In the genomic region with DNA sequence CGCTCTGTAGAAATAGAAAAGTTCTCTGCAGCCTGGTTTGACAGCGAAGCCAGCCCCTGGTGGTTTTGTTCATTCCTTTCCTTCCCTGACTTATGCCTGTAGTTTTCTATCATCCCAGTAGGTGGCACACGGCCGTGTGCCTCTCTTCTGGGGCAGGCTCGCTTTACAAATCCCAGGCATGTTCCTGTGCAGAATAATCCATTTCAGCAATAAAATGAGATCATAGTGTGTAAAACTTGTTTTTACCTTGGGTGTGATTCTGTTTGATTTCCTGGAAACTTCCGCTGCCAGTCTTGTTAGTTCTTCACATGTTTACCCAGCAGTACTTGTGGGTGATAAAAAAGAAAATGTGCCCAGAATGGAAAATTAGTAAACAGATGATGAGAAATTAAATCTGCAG, we compare ENCODE assay signal across 8 cellular contexts. TPM values are rescaled to one million over a fixed set of nuclear protein-coding genes. Genes with fewer than 3 reads are reported as not detected.
DNase-seq lines count a peak whose midpoint lies in the region; ATAC-seq and TF ChIP-seq lines count a peak whose summit lies in the region.

No MANE protein-coding gene starts in this region.

- POLR2A ChIA-PET in WTC11 (lab: Charles Lee) = no interaction called here

- TF ChIP-seq CTCF in WTC11 (IDR thresholded peaks at IDR 0.05) (peak; percentile 66), nephron progenitor cell (IDR thresholded peaks at IDR 0.05) (peak; percentile 81)

- CTCF ChIA-PET in WTC11 (lab: Charles Lee) = interaction anchor here (0.6 to 1.9 kb wide), 2 partner anchors 13 to 233 kb away, joined by 3 to 7 read pairs; no protein-coding TSS in a partner anchor

- peaks cover 61% of the 10 kb centered on the region for H3K27me3 Mint-ChIP-seq in WTC11 (ENCODE audit: low read depth)
- peaks cover 75% of the 10 kb centered on the region for H3K27me3 Mint-ChIP-seq in nephron progenitor cell (ENCODE audit: low read depth, poor library complexity)

- ATAC-seq in HG02642 (IDR thresholded peaks at IDR 0.05; ENCODE audit: poor library complexity, unreplicated experiment) = peak; percentile 74
- peak; percentile 41 for ATAC-seq in WTC11

- H3K4me3 Mint-ChIP-seq in WTC11 (no peak overlapping the region), nephron progenitor cell (no peak overlapping the region)

- H3K36me3 Mint-ChIP-seq in WTC11 (no peaks in the 10 kb centered on the region), nephron progenitor cell (ENCODE audit: low read depth) (no peaks in the 10 kb centered on the region)

- DNase-seq in SKM-1 treated with dmso at 0.1 percent for 144 hours (lab: John Stamatoyannopoulos, UW; ENCODE audit: unreplicated experiment) = peak; percentile 29
- no peak for DNase-seq in SKM-1 (lab: John Stamatoyannopoulos, UW; ENCODE audit: unreplicated experiment)
- DNase-seq in NCI-H2196 (lab: John Stamatoyannopoulos, UW; ENCODE audit: unreplicated experiment) = peak; percentile 60
- peak; percentile 45 for DNase-seq in WTC11 (ENCODE audit: low spot score)
- DNase-seq in fibroblast of gingiva (ENCODE audit: low read depth) = peak; percentile 60
- DNase-seq in nephron progenitor cell = peak; percentile 57
- DNase-seq in ureter (ENCODE audit: low spot score) = no peak

- H3K4me1 Mint-ChIP-seq in WTC11 = peaks cover 21% of the 10 kb centered on the region
- peaks cover 10% of the 10 kb centered on the region for H3K4me1 Mint-ChIP-seq in nephron progenitor cell

- H3K9me3 Mint-ChIP-seq in WTC11 (no peaks in the 10 kb centered on the region), nephron progenitor cell (peaks cover 12% of the 10 kb centered on the region)

- H3K27ac Mint-ChIP-seq in WTC11 (no peak overlapping the region), nephron progenitor cell (no peak overlapping the region)

TF ChIP-seq in WTC11, 78 proteins besides CTCF, POLR2A, EP300 and RAD21:
- TF ChIP-seq, protein P1, sequence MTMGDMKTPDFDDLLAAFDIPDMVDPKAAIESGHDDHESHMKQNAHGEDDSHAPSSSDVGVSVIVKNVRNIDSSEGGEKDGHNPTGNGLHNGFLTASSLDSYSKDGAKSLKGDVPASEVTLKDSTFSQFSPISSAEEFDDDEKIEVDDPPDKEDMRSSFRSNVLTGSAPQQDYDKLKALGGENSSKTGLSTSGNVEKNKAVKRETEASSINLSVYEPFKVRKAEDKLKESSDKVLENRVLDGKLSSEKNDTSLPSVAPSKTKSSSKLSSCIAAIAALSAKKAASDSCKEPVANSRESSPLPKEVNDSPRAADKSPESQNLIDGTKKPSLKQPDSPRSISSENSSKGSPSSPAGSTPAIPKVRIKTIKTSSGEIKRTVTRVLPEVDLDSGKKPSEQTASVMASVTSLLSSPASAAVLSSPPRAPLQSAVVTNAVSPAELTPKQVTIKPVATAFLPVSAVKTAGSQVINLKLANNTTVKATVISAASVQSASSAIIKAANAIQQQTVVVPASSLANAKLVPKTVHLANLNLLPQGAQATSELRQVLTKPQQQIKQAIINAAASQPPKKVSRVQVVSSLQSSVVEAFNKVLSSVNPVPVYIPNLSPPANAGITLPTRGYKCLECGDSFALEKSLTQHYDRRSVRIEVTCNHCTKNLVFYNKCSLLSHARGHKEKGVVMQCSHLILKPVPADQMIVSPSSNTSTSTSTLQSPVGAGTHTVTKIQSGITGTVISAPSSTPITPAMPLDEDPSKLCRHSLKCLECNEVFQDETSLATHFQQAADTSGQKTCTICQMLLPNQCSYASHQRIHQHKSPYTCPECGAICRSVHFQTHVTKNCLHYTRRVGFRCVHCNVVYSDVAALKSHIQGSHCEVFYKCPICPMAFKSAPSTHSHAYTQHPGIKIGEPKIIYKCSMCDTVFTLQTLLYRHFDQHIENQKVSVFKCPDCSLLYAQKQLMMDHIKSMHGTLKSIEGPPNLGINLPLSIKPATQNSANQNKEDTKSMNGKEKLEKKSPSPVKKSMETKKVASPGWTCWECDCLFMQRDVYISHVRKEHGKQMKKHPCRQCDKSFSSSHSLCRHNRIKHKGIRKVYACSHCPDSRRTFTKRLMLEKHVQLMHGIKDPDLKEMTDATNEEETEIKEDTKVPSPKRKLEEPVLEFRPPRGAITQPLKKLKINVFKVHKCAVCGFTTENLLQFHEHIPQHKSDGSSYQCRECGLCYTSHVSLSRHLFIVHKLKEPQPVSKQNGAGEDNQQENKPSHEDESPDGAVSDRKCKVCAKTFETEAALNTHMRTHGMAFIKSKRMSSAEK (CRISPR knock-in tag; IDR thresholded peaks at IDR 0.05; ENCODE audit: borderline replicate concordance) = no peak
- TF ChIP-seq, protein P2, sequence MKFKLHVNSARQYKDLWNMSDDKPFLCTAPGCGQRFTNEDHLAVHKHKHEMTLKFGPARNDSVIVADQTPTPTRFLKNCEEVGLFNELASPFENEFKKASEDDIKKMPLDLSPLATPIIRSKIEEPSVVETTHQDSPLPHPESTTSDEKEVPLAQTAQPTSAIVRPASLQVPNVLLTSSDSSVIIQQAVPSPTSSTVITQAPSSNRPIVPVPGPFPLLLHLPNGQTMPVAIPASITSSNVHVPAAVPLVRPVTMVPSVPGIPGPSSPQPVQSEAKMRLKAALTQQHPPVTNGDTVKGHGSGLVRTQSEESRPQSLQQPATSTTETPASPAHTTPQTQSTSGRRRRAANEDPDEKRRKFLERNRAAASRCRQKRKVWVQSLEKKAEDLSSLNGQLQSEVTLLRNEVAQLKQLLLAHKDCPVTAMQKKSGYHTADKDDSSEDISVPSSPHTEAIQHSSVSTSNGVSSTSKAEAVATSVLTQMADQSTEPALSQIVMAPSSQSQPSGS (CRISPR knock-in tag; IDR thresholded peaks at IDR 0.05; ENCODE audit: borderline replicate concordance, low read depth) = no peak
- TF ChIP-seq CBFB (CRISPR knock-in tag; IDR thresholded peaks at IDR 0.05; ENCODE audit: low read depth) (no peak), CREB1 (CRISPR knock-in tag; IDR thresholded peaks at IDR 0.05) (no peak), SOX15 (CRISPR knock-in tag; IDR thresholded peaks at IDR 0.05) (no peak), TP53 (CRISPR knock-in tag; IDR thresholded peaks at IDR 0.05) (no peak), ARID4B (CRISPR knock-in tag; IDR thresholded peaks at IDR 0.05; ENCODE audit: borderline replicate concordance) (no peak)

RNA-seq across cellular contexts. Expression of gene INSM1, which starts 7.4 kb away (rescaled TPM):
- total RNA-seq in WTC11 (2021) (3.3 to 4.4 TPM (median 3.6 TPM) in 3 replicates), ureter (not detected)

Comparison
In these comparisons a context has a peak if more than half of its experiments do, and no peak if none do; other contexts are left out.
1. DNase-seq: peak in SKM-1 treated with dmso at 0.1 percent for 144 hours (single experiment), NCI-H2196 (single experiment), WTC11 (single experiment), fibroblast of gingiva (single experiment) and nephron progenitor cell (single experiment); none in SKM-1 (single experiment) and ureter (single experiment).